Comparison of ENCODE assay signal across 8 cellular contexts in genomic region chr17:77887464-77888241, GRCh38.
DNase-seq lines count a peak whose midpoint lies in the region; TF ChIP-seq lines count a peak whose summit lies in the region.

No MANE protein-coding gene starts in this region.

- no peak for TF ChIP-seq CTCF in Peyer's patch (IDR thresholded peaks at IDR 0.05)

- peak; percentile 71 for DNase-seq in H4 (ENCODE audit: low spot score)
- peak; percentile 61 to 84 (median 62) for DNase-seq in Peyer's patch
- DNase-seq in globus pallidus (ENCODE audit: low spot score) = peak; percentile 57
- peak; percentile 19 for DNase-seq in non-pigmented ciliary epithelial cell (ENCODE audit: low read depth)
- DNase-seq in superior temporal gyrus (ENCODE audit: extremely low spot score) = peak; percentile 67
- no peak for DNase-seq in GF-D8 (lab: John Stamatoyannopoulos, UW)
- DNase-seq in NCI-H446 treated with DMSO at 0.1 percent for 48 hours (lab: John Stamatoyannopoulos, UW) = no peak

- H3K27me3 Mint-ChIP-seq in activated naive CD4-positive, alpha-beta T cell treated with anti-CD3 and anti-CD28 coated beads, Interleukin-2, amount 50 U/mL, for 24 hours = no peaks in the 10 kb centered on the region

- no peaks in the 10 kb centered on the region for H3K27me3 ChIP-seq in Peyer's patch

- H3K36me3 Mint-ChIP-seq in activated naive CD4-positive, alpha-beta T cell treated with anti-CD3 and anti-CD28 coated beads, Interleukin-2, amount 50 U/mL, for 24 hours = no peaks in the 10 kb centered on the region

- H3K27ac Mint-ChIP-seq in activated naive CD4-positive, alpha-beta T cell treated with anti-CD3 and anti-CD28 coated beads, Interleukin-2, amount 50 U/mL, for 24 hours = peak overlapping the region; percentile 93

- H3K4me1 Mint-ChIP-seq in activated naive CD4-positive, alpha-beta T cell treated with anti-CD3 and anti-CD28 coated beads, Interleukin-2, amount 50 U/mL, for 24 hours = peaks cover 53% of the 10 kb centered on the region

- TF ChIP-seq POLR2A in Peyer's patch (IDR thresholded peaks at IDR 0.05) = no peak

- peak overlapping the region; percentile 35 to 64 (median 50) for H3K4me3 ChIP-seq in Peyer's patch

- H3K4me1 ChIP-seq in Peyer's patch = peaks cover 0 to 11% (median 7%) of the 10 kb centered on the region in 4 donors

- no peaks in the 10 kb centered on the region for H3K9me3 Mint-ChIP-seq in activated naive CD4-positive, alpha-beta T cell treated with anti-CD3 and anti-CD28 coated beads, Interleukin-2, amount 50 U/mL, for 24 hours

- H3K4me3 Mint-ChIP-seq in activated naive CD4-positive, alpha-beta T cell treated with anti-CD3 and anti-CD28 coated beads, Interleukin-2, amount 50 U/mL, for 24 hours = peak overlapping the region; percentile 90

- peak overlapping the region; percentile 69 to 72 (median 70) for H3K27ac ChIP-seq in Peyer's patch

- no peaks in the 10 kb centered on the region for H3K36me3 ChIP-seq in Peyer's patch

- H3K9me3 ChIP-seq in Peyer's patch = no peaks in the 10 kb centered on the region

Comparison
In these comparisons a context has a peak if more than half of its experiments do, and no peak if none do; other contexts are left out.
1. DNase-seq: peak in H4 (single experiment), Peyer's patch (3 of 3), globus pallidus (single experiment), non-pigmented ciliary epithelial cell (single experiment) and superior temporal gyrus (single experiment); none in GF-D8 (single experiment) and NCI-H446 treated with DMSO at 0.1 percent for 48 hours (single experiment).